15 cellular contexts compared by ENCODE assay signal in genomic region chr1:108557311-108557710, GRCh38. TPM values are rescaled to one million over a fixed set of nuclear protein-coding genes. Genes with fewer than 3 reads are reported as not detected.
DNase-seq lines count a peak whose midpoint lies in the region; ATAC-seq and TF ChIP-seq lines count a peak whose summit lies in the region.
"Had no signal": no experiment of that assay in that cellular context is flagged by ENCODE, and none has a peak within 500 bp of the region (broad histone marks: within the 10 kb centered on the region; RNA-seq: fewer than 3 reads in every experiment).

No MANE protein-coding gene starts in this region.

- peaks cover 21% of the 10 kb centered on the region for H4K20me1 ChIP-seq in BLaER1

- peak overlapping the region; percentile 52 for H3K9ac ChIP-seq in BLaER1

- peak overlapping the region; percentile 87 for H3K4me2 ChIP-seq in BLaER1

- TF ChIP-seq POLR2A in ovary (IDR thresholded peaks at IDR 0.05), result no peak

- ATAC-seq in GM19397 (IDR thresholded peaks at IDR 0.05; ENCODE audit: unreplicated experiment) (peak; percentile 12), HG02938 (IDR thresholded peaks at IDR 0.05; ENCODE audit: unreplicated experiment) (peak; percentile 26)

- 81 to 96% (median 93%) methylated on average over 1 of the region's 1 CpG for WGBS in ovary, 3 donors

- H3K4me1 ChIP-seq in BLaER1 (peaks cover 47% of the 10 kb centered on the region), ovary (ENCODE audit: insufficient read depth) (peaks cover 5% of the 10 kb centered on the region)

- no peak for TF ChIP-seq CTCF in ovary (IDR thresholded peaks at IDR 0.05)

- H3K4me3 ChIP-seq in BLaER1, result no peak overlapping the region
- no peak overlapping the region for H3K4me3 ChIP-seq in ovary
- H3K4me3 ChIP-seq: coronary artery, SJSA1, testis had no signal

- no peaks in the 10 kb centered on the region for H3K9me3 ChIP-seq in BLaER1
- H3K9me3 ChIP-seq in ovary, result no peaks in the 10 kb centered on the region
- H3K9me3 ChIP-seq: SJSA1, testis had no signal

- H3K36me3 ChIP-seq in BLaER1, result no peaks in the 10 kb centered on the region
- H3K36me3 ChIP-seq in ovary, result no peaks in the 10 kb centered on the region
- H3K36me3 ChIP-seq: SJSA1 had no signal

- peak; percentile 21 for DNase-seq in SK-MEL-5 (ENCODE audit: low read depth, low spot score)
- DNase-seq in germinal center (ENCODE audit: low spot score), result no peak
- DNase-seq in NCI-H82 treated with DMSO at 0.1 percent for 48 hours (lab: John Stamatoyannopoulos, UW; ENCODE audit: unreplicated experiment), result no peak
- DNase-seq in NCI-H1092 (lab: John Stamatoyannopoulos, UW), result no peak
- no peak for DNase-seq in ovary
- DNase-seq: ACHN; activated CD8-positive, alpha-beta memory T cell treated with anti-CD3 and anti-CD28 coated beads for 24 hours; activated naive CD8-positive, alpha-beta T cell treated with anti-CD3 and anti-CD28 coated beads for 36 hours; NCI-H2029 treated with DMSO at 0.1 percent for 48 hours; testis had no signal

- H3K27ac ChIP-seq in BLaER1 (peak overlapping the region; percentile 90), ovary (no peak overlapping the region)
- H3K27ac ChIP-seq: SJSA1, testis had no signal

- H3K27me3 ChIP-seq in BLaER1, result no peaks in the 10 kb centered on the region
- H3K27me3 ChIP-seq in ovary, result no peaks in the 10 kb centered on the region
- H3K27me3 ChIP-seq: testis had no signal

- intact Hi-C loops in ovary (cut with DNase I), result no loop called here

- TF ChIP-seq EP300 in ovary (IDR thresholded peaks at IDR 0.05), result no peak

- in situ Hi-C loops in SK-MEL-5 (cut with HindIII; ENCODE audit: low pct_unique_long_range_greater_than_20kb, low sequenced_read_pairs), result no loop called here

RNA-seq across cellular contexts. Expression of gene EEIG2, which starts 2.6 kb away (rescaled TPM):
- 36.0 and 38.5 TPM in 2 replicates for total RNA-seq in SK-MEL-5 (2014; rRNA removed; shearing (Covaris generic))
- polyA plus RNA-seq in SK-MEL-5 (2015; cell fraction: cytosol; rRNA removed), result 19.9 and 28.2 TPM in 2 replicates
- 25.2 and 26.7 TPM in 2 replicates for polyA plus RNA-seq in SK-MEL-5 (2015; cell fraction: nucleus; rRNA removed)
- total RNA-seq in ovary, result 10 to 100 TPM in 6 of 7 donors, 1 to 10 TPM in 1; 7.7 to 37.8 (median 11.5) TPM
- polyA plus RNA-seq in ovary, result 10 to 100 TPM in 1 of 2 donors, 1 to 10 TPM in 1; 5.3 to 11.3 TPM
